Comparison of ENCODE assay signal across 27 cellular contexts in the genomic region with DNA sequence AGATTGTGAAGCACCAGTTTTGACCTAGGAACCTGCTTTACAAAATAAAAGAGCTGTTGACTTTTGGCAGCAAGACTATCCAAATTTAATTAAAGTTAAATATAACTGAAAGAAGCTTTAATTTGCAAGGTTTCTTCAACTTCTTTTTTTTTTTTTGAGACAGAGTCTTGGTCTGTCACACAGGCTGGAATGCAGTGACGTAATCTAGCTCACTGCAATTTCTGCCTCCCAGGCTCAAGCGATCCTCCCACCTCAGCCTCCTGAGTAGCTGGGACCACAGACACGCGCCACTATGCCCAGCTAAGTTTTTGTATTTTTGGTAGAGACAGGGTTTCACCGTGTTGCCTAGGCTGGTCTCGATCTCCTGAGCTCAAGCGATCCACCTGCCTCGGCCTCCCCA.
"Had no signal": no experiment of that assay in that cellular context is flagged by ENCODE, and none has a peak within 500 bp of the region (broad histone marks: within the 10 kb centered on the region; RNA-seq: fewer than 3 reads in every experiment).

No MANE protein-coding gene starts in this region.

- H3K9me3 ChIP-seq: adrenal gland, body of pancreas had no signal

- H3K4me3 ChIP-seq: adrenal gland, body of pancreas had no signal

- FAIRE-seq: colon, frontal cortex, TTC549 had no signal

- DNase-seq: activated B cell treated with CpG ODN at 0.5 μM for 24 hours; activated CD4-positive, alpha-beta memory T cell treated with anti-CD3 and anti-CD28 coated beads for 36 hours; activated CD4-positive, alpha-beta T cell treated with anti-CD3 and anti-CD28 coated beads for 48 hours; activated CD8-positive, alpha-beta memory T cell treated with anti-CD3 and anti-CD28 coated beads, Interleukin-2, amount 10 ng/mL, durations not matched to agents 7 days and 5 days; activated CD8-positive, alpha-beta memory T cell treated with anti-CD3 and anti-CD28 coated beads, Interleukin-2, amount 50 U/mL, for 4 hours; activated CD8-positive, alpha-beta T cell treated with anti-CD3 and anti-CD28 coated beads, Interleukin-2, amount 10 ng/mL, durations not matched to agents 7 days and 5 days; activated effector memory CD4-positive, alpha-beta T cell treated with anti-CD3 and anti-CD28 coated beads, Interleukin-2, amount 50 U/mL, for 16 hours; activated naive CD4-positive, alpha-beta T cell treated with anti-CD3 and anti-CD28 coated beads for 36 hours; activated naive CD8-positive, alpha-beta T cell treated with anti-CD3 and anti-CD28 coated beads for 36 hours; activated naive CD8-positive, alpha-beta T cell treated with anti-CD3 and anti-CD28 coated beads, Interleukin-2, amount 50 U/mL, for 24 hours; activated T-cell treated with anti-CD3 and anti-CD28 coated beads, Interleukin-2, amount 50 U/mL, for 1 hour; activated T-cell treated with anti-CD3 and anti-CD28 coated beads, Interleukin-2, amount 50 U/mL, for 48 hours; adrenal gland; amygdala; aorta; body of pancreas; caudate nucleus; cortex of kidney; dermis blood vessel endothelial cell; effector CD8-positive, alpha-beta T cell; foreskin fibroblast; T-helper 1 cell; T-helper 17 cell had no signal

- H3K27ac ChIP-seq: body of pancreas, VCaP had no signal

- H3K4me1 ChIP-seq: body of pancreas had no signal

- H3K27me3 ChIP-seq: adrenal gland, body of pancreas had no signal
